Comparison of ENCODE assay signal across 15 cellular contexts in the genomic region with DNA sequence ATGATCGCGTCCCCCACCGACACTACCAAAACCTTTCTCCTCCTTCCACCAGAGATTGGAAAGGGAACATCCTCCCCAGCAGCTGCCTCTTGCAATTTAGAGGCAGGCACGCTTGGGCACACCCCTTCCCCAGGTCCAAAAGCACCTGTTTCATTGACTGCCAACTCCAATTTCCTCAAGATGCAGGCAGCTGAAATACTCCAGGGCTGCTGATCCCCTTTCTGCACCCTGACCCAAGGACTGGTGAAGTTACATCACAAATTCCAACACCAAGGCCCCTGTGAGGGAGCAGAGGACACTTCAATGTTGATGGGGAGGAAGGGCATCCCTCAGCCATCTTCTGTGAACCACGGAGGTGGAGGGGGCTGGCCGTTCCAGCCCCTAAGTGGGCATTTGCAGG. TPM values are rescaled to one million over a fixed set of nuclear protein-coding genes. Genes with fewer than 3 reads are reported as not detected.
DNase-seq lines count a peak whose midpoint lies in the region; TF ChIP-seq lines count a peak whose summit lies in the region.
"Had no signal": no experiment of that assay in that cellular context is flagged by ENCODE, and none has a peak within 500 bp of the region (broad histone marks: within the 10 kb centered on the region; RNA-seq: fewer than 3 reads in every experiment).

No MANE protein-coding gene starts in this region.

- no peak for DNase-seq in A673 (ENCODE audit: low spot score)
- peak in 1 of 5 donors; percentile 44 for DNase-seq in CD4-positive, alpha-beta memory T cell
- DNase-seq in activated T-helper 1 cell treated with anti-CD3 and anti-CD28 coated beads, Interleukin-12 subunit alpha, Interleukin-12 subunit beta, Interleukin-2, Interleukin-4 antibody, amounts not matched to agents 30 ng/mL and 10 ng/mL and 1 ng/mL, durations not matched to agents 14 hours and 24 hours and 36 hours (ENCODE audit: low spot score), result no peak
- no peak for DNase-seq in immature natural killer cell
- no peak for DNase-seq in nephron progenitor cell
- no peak for DNase-seq in SKM-1 treated with dmso at 0.1 percent for 144 hours (lab: John Stamatoyannopoulos, UW; ENCODE audit: unreplicated experiment)
- DNase-seq in SKM-1 (lab: John Stamatoyannopoulos, UW; ENCODE audit: unreplicated experiment), result no peak
- DNase-seq: Caco-2, HFFc6, MG63, NCI-H1436 treated with DMSO at 0.1 percent for 48 hours, NCI-H2171 treated with DMSO at 0.1 percent for 48 hours, NCI-H526 treated with DMSO at 0.1 percent for 48 hours, retina, tibial artery had no signal

- no peaks in the 10 kb centered on the region for H3K9me3 ChIP-seq in A673 (ENCODE audit: low read depth, low read length, poor library complexity, severe bottlenecking)
- no peaks in the 10 kb centered on the region for H3K9me3 ChIP-seq in CD4-positive, alpha-beta memory T cell (ENCODE audit: control insufficient read depth in 1 of 2, low read length in 2 of 2)
- H3K9me3 ChIP-seq: Caco-2, MG63 had no signal

- intact Hi-C loops in A673 (cut with micrococcal nuclease; ENCODE audit: unreplicated experiment), result no loop called here
- intact Hi-C loops in CD4-positive, alpha-beta memory T cell (cut with micrococcal nuclease), result no loop called here
- intact Hi-C loops in activated T-helper 1 cell treated with anti-CD3 and anti-CD28 coated beads, Interleukin-12 subunit alpha, Interleukin-12 subunit beta, Interleukin-2, Interleukin-4 antibody, amounts not matched to agents 30 ng/mL and 10 ng/mL and 1 ng/mL, durations not matched to agents 14 hours and 24 hours and 36 hours (cut with micrococcal nuclease), result loop anchor here (10.0 kb wide), 1 partner anchor 177 kb away; no protein-coding TSS in a partner anchor

- H3K36me3 Mint-ChIP-seq in CD4-positive, alpha-beta memory T cell, result peaks cover 32 to 79% of the 10 kb centered on the region in 2 donors
- peaks cover 23% of the 10 kb centered on the region for H3K36me3 Mint-ChIP-seq in activated T-helper 1 cell treated with anti-CD3 and anti-CD28 coated beads, Interleukin-12 subunit alpha, Interleukin-12 subunit beta, Interleukin-2, Interleukin-4 antibody, amounts not matched to agents 30 ng/mL and 10 ng/mL and 1 ng/mL, durations not matched to agents 14 hours and 24 hours and 36 hours (ENCODE audit: low read depth)
- H3K36me3 Mint-ChIP-seq in immature natural killer cell (no peaks in the 10 kb centered on the region), nephron progenitor cell (ENCODE audit: low read depth) (no peaks in the 10 kb centered on the region)

- H3K27me3 Mint-ChIP-seq in CD4-positive, alpha-beta memory T cell, result no peaks in the 10 kb centered on the region
- H3K27me3 Mint-ChIP-seq in activated T-helper 1 cell treated with anti-CD3 and anti-CD28 coated beads, Interleukin-12 subunit alpha, Interleukin-12 subunit beta, Interleukin-2, Interleukin-4 antibody, amounts not matched to agents 30 ng/mL and 10 ng/mL and 1 ng/mL, durations not matched to agents 14 hours and 24 hours and 36 hours (ENCODE audit: insufficient read depth), result no peaks in the 10 kb centered on the region
- H3K27me3 Mint-ChIP-seq in immature natural killer cell (ENCODE audit: low read depth in 3 of 3) (peaks cover 2 to 5% (median 3%) of the 10 kb centered on the region in 3 donors), nephron progenitor cell (ENCODE audit: low read depth, poor library complexity) (peaks cover 74% of the 10 kb centered on the region)

- no peak for TF ChIP-seq CTCF in A673 (conservative IDR thresholded peaks at IDR 0.05; ENCODE audit: low read depth, low read length)
- TF ChIP-seq CTCF in nephron progenitor cell (IDR thresholded peaks at IDR 0.05), result no peak

- H3K36me3 ChIP-seq in A673 (ENCODE audit: insufficient read depth, low read length, poor library complexity, severe bottlenecking), result peaks cover 40% of the 10 kb centered on the region
- H3K36me3 ChIP-seq in CD4-positive, alpha-beta memory T cell (ENCODE audit: insufficient read depth, low read length), result peaks cover 17% of the 10 kb centered on the region
- H3K36me3 ChIP-seq: MG63, tibial artery had no signal

- no peak overlapping the region for H3K4me3 ChIP-seq in A673 (ENCODE audit: low read depth, low read length, poor library complexity, severe bottlenecking)
- peak overlapping the region; percentile 21 to 53 for H3K4me3 ChIP-seq in CD4-positive, alpha-beta memory T cell (ENCODE audit: low read length in 2 of 2)
- H3K4me3 ChIP-seq: MG63, tibial artery had no signal

- H3K4me3 Mint-ChIP-seq in CD4-positive, alpha-beta memory T cell, result peak overlapping the region; percentile 83 to 99 (median 90)
- peak overlapping the region; percentile 82 for H3K4me3 Mint-ChIP-seq in activated T-helper 1 cell treated with anti-CD3 and anti-CD28 coated beads, Interleukin-12 subunit alpha, Interleukin-12 subunit beta, Interleukin-2, Interleukin-4 antibody, amounts not matched to agents 30 ng/mL and 10 ng/mL and 1 ng/mL, durations not matched to agents 14 hours and 24 hours and 36 hours
- H3K4me3 Mint-ChIP-seq in immature natural killer cell, result peak overlapping the region in 2 of 5 donors; percentile 18 to 35
- H3K4me3 Mint-ChIP-seq in nephron progenitor cell, result no peak overlapping the region
- H3K4me3 Mint-ChIP-seq: HFFc6 had no signal

- no peaks in the 10 kb centered on the region for H3K27me3 ChIP-seq in A673 (replicated peaks; ENCODE audit: insufficient read depth, low read depth, low read length, poor library complexity)
- no peaks in the 10 kb centered on the region for H3K27me3 ChIP-seq in CD4-positive, alpha-beta memory T cell (ENCODE audit: insufficient read depth, low read length)
- H3K27me3 ChIP-seq: MG63 had no signal

- H3K27ac ChIP-seq in A673 (ENCODE audit: low read depth, low read length, poor library complexity, severe bottlenecking), result peak overlapping the region; percentile 70
- peak overlapping the region; percentile 98 for H3K27ac ChIP-seq in CD4-positive, alpha-beta memory T cell (ENCODE audit: low read depth, low read length)
- H3K27ac ChIP-seq: tibial artery had no signal

- POLR2A ChIA-PET in A673 (lab: Charles Lee; ENCODE audit: low non-redundant PET), result no interaction called here
- POLR2A ChIA-PET in CD4-positive, alpha-beta memory T cell (lab: Charles Lee; ENCODE audit: partially characterized antibody), result interaction anchor here (1.3 to 87.2 kb wide), 5 partner anchors 6 to 1260 kb away, joined by 3 to 6015 read pairs (median 10); partner anchors contain the start of gene BCL11B

- H3K4me1 Mint-ChIP-seq in CD4-positive, alpha-beta memory T cell, result peaks cover 87 to 100% (median 93%) of the 10 kb centered on the region in 4 donors
- H3K4me1 Mint-ChIP-seq in activated T-helper 1 cell treated with anti-CD3 and anti-CD28 coated beads, Interleukin-12 subunit alpha, Interleukin-12 subunit beta, Interleukin-2, Interleukin-4 antibody, amounts not matched to agents 30 ng/mL and 10 ng/mL and 1 ng/mL, durations not matched to agents 14 hours and 24 hours and 36 hours (ENCODE audit: low read depth), result peaks cover 99% of the 10 kb centered on the region
- H3K4me1 Mint-ChIP-seq in immature natural killer cell (peaks cover 99 to 100% of the 10 kb centered on the region in 2 donors), nephron progenitor cell (peaks cover 89% of the 10 kb centered on the region)

- BruUV-seq in A673 (replicated peaks; lab: Mats Ljungman, UMichigan), result no TSS peak

- peak overlapping the region; percentile 98 to 99 (median 99) for H3K27ac Mint-ChIP-seq in CD4-positive, alpha-beta memory T cell
- peak overlapping the region; percentile 99 for H3K27ac Mint-ChIP-seq in activated T-helper 1 cell treated with anti-CD3 and anti-CD28 coated beads, Interleukin-12 subunit alpha, Interleukin-12 subunit beta, Interleukin-2, Interleukin-4 antibody, amounts not matched to agents 30 ng/mL and 10 ng/mL and 1 ng/mL, durations not matched to agents 14 hours and 24 hours and 36 hours
- peak overlapping the region in 4 of 6 donors; percentile 41 to 73 (median 60) for H3K27ac Mint-ChIP-seq in immature natural killer cell
- no peak overlapping the region for H3K27ac Mint-ChIP-seq in nephron progenitor cell
- H3K27ac Mint-ChIP-seq: HFFc6 had no signal

- CTCF ChIA-PET in A673 (lab: Charles Lee), result no interaction called here
- CTCF ChIA-PET in CD4-positive, alpha-beta memory T cell (lab: Charles Lee; ENCODE audit: partially characterized antibody), result interaction anchor here (1.5 to 16.7 kb wide), 3 partner anchors 13 to 33 kb away, joined by 4 to 270 read pairs (median 32); partner anchors contain the start of gene BCL11B

- H3K9me3 Mint-ChIP-seq in CD4-positive, alpha-beta memory T cell, result peaks cover 0 to 10% (median 0%) of the 10 kb centered on the region in 8 donors
- no peaks in the 10 kb centered on the region for H3K9me3 Mint-ChIP-seq in activated T-helper 1 cell treated with anti-CD3 and anti-CD28 coated beads, Interleukin-12 subunit alpha, Interleukin-12 subunit beta, Interleukin-2, Interleukin-4 antibody, amounts not matched to agents 30 ng/mL and 10 ng/mL and 1 ng/mL, durations not matched to agents 14 hours and 24 hours and 36 hours
- H3K9me3 Mint-ChIP-seq in immature natural killer cell (no peaks in the 10 kb centered on the region), nephron progenitor cell (no peaks in the 10 kb centered on the region)

- H3K4me1 ChIP-seq in A673 (ENCODE audit: insufficient read depth, low read length, poor library complexity, severe bottlenecking), result peaks cover 89% of the 10 kb centered on the region
- peaks cover 100% of the 10 kb centered on the region for H3K4me1 ChIP-seq in CD4-positive, alpha-beta memory T cell (ENCODE audit: insufficient read depth, low read length)
- H3K4me1 ChIP-seq: Caco-2, tibial artery had no signal

RNA-seq across cellular contexts. Expression of gene BCL11B, which starts 33.8 kb away (rescaled TPM):
- 80.6 and 81.3 TPM in 2 replicates for total RNA-seq in A673 (2021)
- total RNA-seq in CD4-positive, alpha-beta memory T cell, result 100 to 1,000 TPM; 163 to 165 TPM
- polyA plus RNA-seq in CD4-positive, alpha-beta memory T cell, result 10 to 100 TPM in 1 of 2 donors, 1 to 10 TPM in 1; 2.6 to 11.6 TPM
- 43.5 and 45.4 TPM in 2 replicates for total RNA-seq in activated T-helper 1 cell treated with anti-CD3 and anti-CD28 coated beads, Interleukin-12 subunit alpha, Interleukin-12 subunit beta, Interleukin-2, Interleukin-4 antibody, amounts not matched to agents 30 ng/mL and 10 ng/mL and 1 ng/mL, durations not matched to agents 14 hours and 24 hours and 36 hours
- polyA plus RNA-seq in immature natural killer cell, result 1 to 10 TPM in 2 of 3 donors, under 1 TPM in 1; 0.75 to 3.1 (median 1.0) TPM
